ENCODE assay signal across 11 cellular contexts in the genomic region with DNA sequence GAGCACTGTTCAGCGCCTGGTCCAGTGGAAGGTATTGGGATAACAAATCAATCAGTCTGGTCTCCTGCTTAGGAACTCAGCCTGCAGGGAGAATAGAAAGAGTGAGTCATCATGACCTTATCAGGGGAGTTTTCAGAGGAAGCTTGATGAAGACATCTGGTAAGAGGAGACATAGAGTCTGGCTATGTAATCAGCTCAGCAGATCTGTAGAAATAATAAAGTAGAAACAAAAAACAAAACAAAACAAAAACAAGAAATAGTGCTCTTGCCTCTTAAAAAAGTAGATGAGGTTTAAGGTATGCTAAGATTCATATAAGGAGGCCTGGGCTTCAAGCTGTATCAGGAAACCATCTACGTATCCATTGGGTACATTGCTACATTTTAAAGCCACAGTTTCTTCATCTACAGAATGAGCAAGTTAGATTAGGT. TPM values are rescaled to one million over a fixed set of nuclear protein-coding genes. Genes with fewer than 3 reads are reported as not detected.
A peak's percentile ranks its signal among the peaks of the same experiment; 100 is the strongest.
DNase-seq lines count a peak whose midpoint lies in the region; ATAC-seq and TF ChIP-seq lines count a peak whose summit lies in the region.
"Had no signal": no experiment of that assay in that cellular context is flagged by ENCODE, and none has a peak within 500 bp of the region (broad histone marks: within the 10 kb centered on the region; RNA-seq: fewer than 3 reads in every experiment).

No MANE protein-coding gene starts in this region.

- H3K4me2 ChIP-seq in HCT116 (ENCODE audit: low read length): peak overlapping the region; percentile 29

- no peak overlapping the region for H2AFZ ChIP-seq in HCT116 (ENCODE audit: low read depth, low read length, poor library complexity, severe bottlenecking)

- TF ChIP-seq POLR2A in HCT116 (IDR thresholded peaks at IDR 0.05; ENCODE audit: borderline replicate concordance, extremely low read depth, insufficient read depth, insufficient read length): no peak

- peaks cover 5 to 28% of the 10 kb centered on the region in 2 experiments; a peak in 3 of 4 replicates for H3K4me1 ChIP-seq in HCT116 (ENCODE audit: control insufficient read depth in 1 of 2, insufficient read depth in 2 of 2, low read length in 2 of 2)

- no TSS peak for BruUV-seq in HCT116 (replicated peaks; lab: Mats Ljungman, UMichigan)

- H3K9me3 ChIP-seq in HCT116 (ENCODE audit: control insufficient read depth in 1 of 2, insufficient read depth in 1 of 2, low read depth in 1 of 2, low read length in 2 of 2): no peaks in the 10 kb centered on the region

- no peaks in the 10 kb centered on the region for H4K20me1 ChIP-seq in HCT116 (ENCODE audit: insufficient read depth)

- no peaks in the 10 kb centered on the region for H3K9me3 Mint-ChIP-seq in activated naive CD8-positive, alpha-beta T cell treated with anti-CD3 and anti-CD28 coated beads, Interleukin-2, amount 50 U/mL, for 24 hours

- CTCF ChIA-PET in AG04449 (lab: Yijun Ruan, JAX): interaction anchor here (0.6 to 3.5 kb wide), 14 partner anchors 8 to 252 kb away, joined by 3 to 20 read pairs (median 4); partner anchors contain the start of gene ZYX
- CTCF ChIA-PET in HCT116 (lab: Charles Lee): interaction anchor here (0.6 to 2.3 kb wide), 3 partner anchors 12 to 245 kb away, joined by 3 to 9 read pairs (median 4); no protein-coding TSS in a partner anchor

- no peaks in the 10 kb centered on the region for H3K36me3 ChIP-seq in HCT116 (ENCODE audit: control insufficient read depth in 1 of 2, insufficient read depth in 2 of 2, low read length in 2 of 2)

- ATAC-seq in HCT116 (peak; percentile 71), GM18511 (IDR thresholded peaks at IDR 0.05; ENCODE audit: unreplicated experiment) (no peak)
- ATAC-seq in activated naive CD8-positive, alpha-beta T cell treated with anti-CD3 and anti-CD28 coated beads, Interleukin-2, amount 50 U/mL, for 24 hours: peak; percentile 79

- intact Hi-C loops in HCT116 (cut with micrococcal nuclease): loop anchor here (2.0 to 10.0 kb wide), 2 partner anchors 19 to 487 kb away; no protein-coding TSS in a partner anchor

- TF ChIP-seq RAD21 in HCT116 (IDR thresholded peaks at IDR 0.05; ENCODE audit: low read depth): no peak

- H3K4me1 Mint-ChIP-seq in activated naive CD8-positive, alpha-beta T cell treated with anti-CD3 and anti-CD28 coated beads, Interleukin-2, amount 50 U/mL, for 24 hours: peaks cover 34% of the 10 kb centered on the region

- H3K27ac ChIP-seq in HCT116 (ENCODE audit: low read depth, low read length): no peak overlapping the region

- H3K4me3 ChIP-seq in AG04449 (ENCODE audit: low read depth, low read length): no peak overlapping the region
- no peak overlapping the region for H3K4me3 ChIP-seq in HCT116 (replicated peaks in 1 of 2; ENCODE audit: low read depth in 1 of 2, low read length in 2 of 2)

- RAD21 ChIA-PET in HCT116 (lab: Charles Lee; ENCODE audit: low non-redundant PET in 1 of 2, low total read pairs in 2 of 2, uncharacterized antibody in 2 of 2, unreplicated experiment in 2 of 2): no interaction called here

- H3K27me3 ChIP-seq in HCT116 (ENCODE audit: insufficient read depth, low read length): no peaks in the 10 kb centered on the region

- no peak for TF ChIP-seq CTCF in AG04449 (IDR thresholded peaks at IDR 0.05; ENCODE audit: insufficient read depth, low read length, missing control alignments)
- no peak for TF ChIP-seq CTCF in HCT116 (IDR thresholded peaks at IDR 0.05 in 2 of 3, conservative IDR thresholded peaks at IDR 0.05 in 1 of 3; ENCODE audit: borderline replicate concordance in 1 of 3, insufficient read depth in 1 of 3, low read depth in 2 of 3, low read length in 2 of 3)

- H3K36me3 Mint-ChIP-seq in activated naive CD8-positive, alpha-beta T cell treated with anti-CD3 and anti-CD28 coated beads, Interleukin-2, amount 50 U/mL, for 24 hours (ENCODE audit: low read depth): no peaks in the 10 kb centered on the region

- H3K27ac Mint-ChIP-seq in activated naive CD8-positive, alpha-beta T cell treated with anti-CD3 and anti-CD28 coated beads, Interleukin-2, amount 50 U/mL, for 24 hours: peak overlapping the region; percentile 10

- no peaks in the 10 kb centered on the region for H3K79me2 ChIP-seq in HCT116 (ENCODE audit: insufficient read depth, low read length)

- POLR2A ChIA-PET in AG04449 (lab: Yijun Ruan, JAX): interaction anchor here (0.6 kb wide), 1 partner anchor 65 kb away, joined by 3 read pairs; no protein-coding TSS in a partner anchor
- POLR2A ChIA-PET in HCT116 (lab: Charles Lee): no interaction called here

- no peak overlapping the region for H3K4me3 Mint-ChIP-seq in activated naive CD8-positive, alpha-beta T cell treated with anti-CD3 and anti-CD28 coated beads, Interleukin-2, amount 50 U/mL, for 24 hours

- no peaks in the 10 kb centered on the region for H3K9me2 ChIP-seq in HCT116 (ENCODE audit: insufficient read depth)

- no peak overlapping the region for H3K9ac ChIP-seq in HCT116 (ENCODE audit: low read length)

- H3K27me3 Mint-ChIP-seq in activated naive CD8-positive, alpha-beta T cell treated with anti-CD3 and anti-CD28 coated beads, Interleukin-2, amount 50 U/mL, for 24 hours: no peaks in the 10 kb centered on the region

- DNase-seq in AG04449 (ENCODE audit: low read depth, low spot score) (peak; percentile 37), HCT116 (ENCODE audit: low read depth, low spot score) (peak; percentile 27), islet precursor cell (peak; percentile 77), NCI-H2227 (lab: John Stamatoyannopoulos, UW; ENCODE audit: unreplicated experiment) (no peak), ureter (ENCODE audit: low spot score) (no peak)
- no peak for DNase-seq in activated naive CD8-positive, alpha-beta T cell treated with anti-CD3 and anti-CD28 coated beads, Interleukin-2, amount 50 U/mL, for 24 hours
- DNase-seq in NK-92 treated with Interleukin-12 subunit alpha and Interleukin-12 subunit beta, amount 100 ng/mL, for 24 hours (lab: John Stamatoyannopoulos, UW): no peak
- DNase-seq: activated CD4-positive, CD25-positive, alpha-beta regulatory T cell treated with anti-CD3 and anti-CD28 coated beads, Interleukin-2, amount 50 U/mL, for 72 hours had no signal

TF ChIP-seq in HCT116, 20 proteins besides CTCF, POLR2A, EP300 and RAD21:
- TF ChIP-seq JUND (IDR thresholded peaks at IDR 0.05) (peak; percentile 73), SIN3A (IDR thresholded peaks at IDR 0.05; ENCODE audit: low read depth) (0 out of 2 replicates have a peak, but pooled peaks have one; percentile 30), CBX3 (IDR thresholded peaks at IDR 0.05; ENCODE audit: low read depth) (0 out of 2 replicates have a peak, but pooled peaks have one; percentile 30), ZBTB33 (IDR thresholded peaks at IDR 0.05; ENCODE audit: extremely low read depth, insufficient replicate concordance, low read length) (no peak), SP1 (IDR thresholded peaks at IDR 0.05; ENCODE audit: low read depth) (peak; percentile 27), CEBPB (IDR thresholded peaks at IDR 0.05; ENCODE audit: low read depth) (no peak; the same call in 1 of the 2 replicates), SRF (IDR thresholded peaks at IDR 0.05; ENCODE audit: low read depth) (peak; percentile 85), EGR1 (IDR thresholded peaks at IDR 0.05; ENCODE audit: low read depth) (no peak), FOSL1 (IDR thresholded peaks at IDR 0.05; ENCODE audit: low read depth) (peak; percentile 73)
- TF ChIP-seq, protein P1, sequence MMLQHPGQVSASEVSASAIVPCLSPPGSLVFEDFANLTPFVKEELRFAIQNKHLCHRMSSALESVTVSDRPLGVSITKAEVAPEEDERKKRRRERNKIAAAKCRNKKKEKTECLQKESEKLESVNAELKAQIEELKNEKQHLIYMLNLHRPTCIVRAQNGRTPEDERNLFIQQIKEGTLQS (IDR thresholded peaks at IDR 0.05): peak; percentile 27; the same call in 1 of the 2 replicates

RNA-seq across cellular contexts. Expression of gene TAS2R41, which starts 14.4 kb away (rescaled TPM):
- total RNA-seq in HCT116 (2021; ENCODE audit: unreplicated experiment): not detected
- polyA plus RNA-seq in HCT116 (2012): not detected in 2 replicates
- total RNA-seq in ureter: not detected
- total RNA-seq: dermis microvascular lymphatic vessel endothelial cell, NCI-H460 had no signal

RNA-seq across cellular contexts. Expression of gene TAS2R60, which starts 48.8 kb away (rescaled TPM):
- total RNA-seq in HCT116 (2021; ENCODE audit: unreplicated experiment): not detected
- polyA plus RNA-seq in HCT116 (2012): not detected in 2 replicates
- total RNA-seq in ureter: 0.55 TPM
- total RNA-seq: dermis microvascular lymphatic vessel endothelial cell, NCI-H460 had no signal

Comparison
In these comparisons a context has a peak if more than half of its experiments do, and no peak if none do; other contexts are left out.
1. DNase-seq: peak in AG04449 (single experiment), HCT116 (single experiment) and islet precursor cell (single experiment); none in activated naive CD8-positive, alpha-beta T cell treated with anti-CD3 and anti-CD28 coated beads, Interleukin-2, amount 50 U/mL, for 24 hours (single experiment), NCI-H2227 (single experiment), ureter (single experiment) and NK-92 treated with Interleukin-12 subunit alpha and Interleukin-12 subunit beta, amount 100 ng/mL, for 24 hours (single experiment).